Comparison of ENCODE assay signal across 1 cellular context in genomic region chr12:123983822-123984485, GRCh38.
TF ChIP-seq lines count a peak whose summit lies in the region.

No MANE protein-coding gene starts in this region.

TF ChIP-seq in HCT116, 20 proteins besides CTCF, POLR2A, EP300 and RAD21 (continued from another document):
- TF ChIP-seq EZH2 (IDR thresholded peaks at IDR 0.05) (no peak), JUND (IDR thresholded peaks at IDR 0.05) (no peak), MAX (IDR thresholded peaks at IDR 0.05) (no peak), ELF1 (IDR thresholded peaks at IDR 0.05; ENCODE audit: borderline replicate concordance, low read depth) (no peak), CBX3 (IDR thresholded peaks at IDR 0.05; ENCODE audit: low read depth) (no peak)
